1 cellular context compared by ENCODE assay signal in the genomic region with DNA sequence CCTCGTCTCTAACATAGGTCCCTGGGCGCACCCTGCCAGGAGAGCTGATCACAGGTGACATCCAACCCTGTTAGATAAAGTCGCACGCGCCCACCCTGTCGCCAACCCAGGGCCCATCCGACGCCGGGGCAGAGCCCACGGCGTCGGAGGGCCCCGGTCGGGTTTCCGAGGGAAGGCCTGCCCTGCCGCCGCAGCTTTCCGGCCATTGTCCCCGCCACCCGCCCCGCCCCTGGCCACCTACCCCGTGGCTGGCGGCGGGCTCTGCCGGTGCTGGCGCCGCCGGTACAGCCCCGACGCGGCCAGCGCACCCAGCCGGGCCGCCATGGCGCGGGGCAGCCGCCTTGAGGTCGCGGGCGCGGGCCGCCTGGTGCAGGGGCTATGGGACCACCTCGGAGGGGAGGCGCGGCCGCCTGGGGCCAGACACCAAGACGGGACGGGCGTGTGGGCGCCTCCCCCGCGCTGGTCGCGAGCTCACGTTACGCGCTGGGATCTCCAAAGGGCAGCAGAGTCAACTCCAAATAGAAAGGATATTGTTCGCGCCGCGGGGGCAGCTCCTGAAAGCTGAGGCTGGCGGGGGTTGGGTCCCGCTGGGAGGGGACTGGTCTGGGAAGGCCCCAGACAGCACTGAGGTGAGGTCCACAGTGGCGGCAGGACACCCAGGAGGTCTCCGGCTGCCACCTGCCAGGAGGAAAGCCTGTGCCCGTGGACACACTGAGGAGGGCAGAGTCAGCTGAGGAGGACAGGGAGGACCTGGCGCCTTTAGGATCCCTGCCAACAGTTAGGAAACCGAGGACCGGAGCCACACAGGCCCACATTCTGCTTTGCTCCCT.
TF ChIP-seq lines count a peak whose summit lies in the region.

No MANE protein-coding gene starts in this region.

TF ChIP-seq in H1, 55 proteins besides CTCF, POLR2A, EP300 and RAD21:
- TF ChIP-seq, protein P1, sequence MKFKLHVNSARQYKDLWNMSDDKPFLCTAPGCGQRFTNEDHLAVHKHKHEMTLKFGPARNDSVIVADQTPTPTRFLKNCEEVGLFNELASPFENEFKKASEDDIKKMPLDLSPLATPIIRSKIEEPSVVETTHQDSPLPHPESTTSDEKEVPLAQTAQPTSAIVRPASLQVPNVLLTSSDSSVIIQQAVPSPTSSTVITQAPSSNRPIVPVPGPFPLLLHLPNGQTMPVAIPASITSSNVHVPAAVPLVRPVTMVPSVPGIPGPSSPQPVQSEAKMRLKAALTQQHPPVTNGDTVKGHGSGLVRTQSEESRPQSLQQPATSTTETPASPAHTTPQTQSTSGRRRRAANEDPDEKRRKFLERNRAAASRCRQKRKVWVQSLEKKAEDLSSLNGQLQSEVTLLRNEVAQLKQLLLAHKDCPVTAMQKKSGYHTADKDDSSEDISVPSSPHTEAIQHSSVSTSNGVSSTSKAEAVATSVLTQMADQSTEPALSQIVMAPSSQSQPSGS (IDR thresholded peaks at IDR 0.05; ENCODE audit: low read length), result no peak
- TF ChIP-seq YY1 (IDR thresholded peaks at IDR 0.05; ENCODE audit: low read depth, low read length) (0 out of 2 replicates have a peak, but pooled peaks have one; percentile 36), POLR2AphosphoS5 (IDR thresholded peaks at IDR 0.05; ENCODE audit: low read depth, low read length) (no peak), ASH2L (IDR thresholded peaks at IDR 0.05; ENCODE audit: low read length) (no peak), EZH2 (IDR thresholded peaks at IDR 0.05; ENCODE audit: low read depth, low read length, severe bottlenecking) (peak; percentile 47), SUZ12 (IDR thresholded peaks at IDR 0.05; ENCODE audit: low read length) (peak; percentile 63; the same call in 1 of the 2 replicates), KDM4A (IDR thresholded peaks at IDR 0.05; ENCODE audit: low read depth, low read length, severe bottlenecking) (peak; percentile 89)
